Comparison of ENCODE assay signal across 1 cellular context in the genomic region with DNA sequence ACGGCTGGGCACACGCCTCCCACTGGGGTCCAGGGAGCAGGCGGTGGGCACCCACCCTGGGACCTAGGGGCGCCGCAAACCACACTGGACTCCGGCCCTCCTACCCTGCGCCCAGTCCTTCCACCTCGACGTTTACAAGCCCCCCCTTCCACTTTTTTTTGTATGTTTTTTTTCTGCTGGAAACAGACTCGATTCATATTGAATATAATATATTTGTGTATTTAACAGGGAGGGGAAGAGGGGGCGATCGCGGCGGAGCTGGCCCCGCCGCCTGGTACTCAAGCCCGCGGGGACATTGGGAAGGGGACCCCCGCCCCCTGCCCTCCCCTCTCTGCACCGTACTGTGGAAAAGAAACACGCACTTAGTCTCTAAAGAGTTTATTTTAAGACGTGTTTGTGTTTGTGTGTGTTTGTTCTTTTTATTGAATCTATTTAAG.
TF ChIP-seq lines count a peak whose summit lies in the region.

No MANE protein-coding gene starts in this region.

TF ChIP-seq in GM23338, 12 proteins besides CTCF, POLR2A, EP300 and RAD21 (continued from another document):
- TF ChIP-seq ZNF462 (CRISPR knock-in tag; IDR thresholded peaks at IDR 0.05) (no peak), CREB1 (CRISPR knock-in tag; IDR thresholded peaks at IDR 0.05; ENCODE audit: low read depth) (no peak), NANOG (IDR thresholded peaks at IDR 0.05; ENCODE audit: borderline replicate concordance) (no peak), REST (IDR thresholded peaks at IDR 0.05; ENCODE audit: unreplicated experiment) (no peak), ZNF331 (CRISPR knock-in tag; IDR thresholded peaks at IDR 0.05; ENCODE audit: low read depth) (no peak), ZNF114 (CRISPR knock-in tag; IDR thresholded peaks at IDR 0.05) (no peak), EZH2phosphoT487 (IDR thresholded peaks at IDR 0.05; ENCODE audit: unreplicated experiment) (no peak)
